In genomic region chr6:144248003-144248402, GRCh38 we compare ENCODE assay signal across 1 cellular context.
TF ChIP-seq lines count a peak whose summit lies in the region.

No MANE protein-coding gene starts in this region.

TF ChIP-seq in GM12878, 131 proteins besides CTCF, POLR2A, EP300 and RAD21 (continued from another document):
- TF ChIP-seq CUX1 (IDR thresholded peaks at IDR 0.05; ENCODE audit: insufficient replicate concordance, low read depth, low read length) (no peak), HSF1 (IDR thresholded peaks at IDR 0.05; ENCODE audit: low read depth, low read length) (no peak), PAX8 (IDR thresholded peaks at IDR 0.05) (no peak), CBX5 (IDR thresholded peaks at IDR 0.05; ENCODE audit: low read depth) (no peak), DPF2 (IDR thresholded peaks at IDR 0.05) (no peak), GABPA (IDR thresholded peaks at IDR 0.05; ENCODE audit: low read depth) (no peak), PBX3 (IDR thresholded peaks at IDR 0.05; ENCODE audit: insufficient replicate concordance, low read depth, low read length) (no peak), CHD2 (IDR thresholded peaks at IDR 0.05; ENCODE audit: borderline replicate concordance, low read depth, low read length) (no peak), ZNF384 (IDR thresholded peaks at IDR 0.05; ENCODE audit: borderline replicate concordance, low read depth, low read length) (no peak)
- TF ChIP-seq, protein P1, sequence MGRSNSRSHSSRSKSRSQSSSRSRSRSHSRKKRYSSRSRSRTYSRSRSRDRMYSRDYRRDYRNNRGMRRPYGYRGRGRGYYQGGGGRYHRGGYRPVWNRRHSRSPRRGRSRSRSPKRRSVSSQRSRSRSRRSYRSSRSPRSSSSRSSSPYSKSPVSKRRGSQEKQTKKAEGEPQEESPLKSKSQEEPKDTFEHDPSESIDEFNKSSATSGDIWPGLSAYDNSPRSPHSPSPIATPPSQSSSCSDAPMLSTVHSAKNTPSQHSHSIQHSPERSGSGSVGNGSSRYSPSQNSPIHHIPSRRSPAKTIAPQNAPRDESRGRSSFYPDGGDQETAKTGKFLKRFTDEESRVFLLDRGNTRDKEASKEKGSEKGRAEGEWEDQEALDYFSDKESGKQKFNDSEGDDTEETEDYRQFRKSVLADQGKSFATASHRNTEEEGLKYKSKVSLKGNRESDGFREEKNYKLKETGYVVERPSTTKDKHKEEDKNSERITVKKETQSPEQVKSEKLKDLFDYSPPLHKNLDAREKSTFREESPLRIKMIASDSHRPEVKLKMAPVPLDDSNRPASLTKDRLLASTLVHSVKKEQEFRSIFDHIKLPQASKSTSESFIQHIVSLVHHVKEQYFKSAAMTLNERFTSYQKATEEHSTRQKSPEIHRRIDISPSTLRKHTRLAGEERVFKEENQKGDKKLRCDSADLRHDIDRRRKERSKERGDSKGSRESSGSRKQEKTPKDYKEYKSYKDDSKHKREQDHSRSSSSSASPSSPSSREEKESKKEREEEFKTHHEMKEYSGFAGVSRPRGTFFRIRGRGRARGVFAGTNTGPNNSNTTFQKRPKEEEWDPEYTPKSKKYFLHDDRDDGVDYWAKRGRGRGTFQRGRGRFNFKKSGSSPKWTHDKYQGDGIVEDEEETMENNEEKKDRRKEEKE (IDR thresholded peaks at IDR 0.05), result no peak
